Comparison of ENCODE assay signal across 16 cellular contexts in the genomic region with DNA sequence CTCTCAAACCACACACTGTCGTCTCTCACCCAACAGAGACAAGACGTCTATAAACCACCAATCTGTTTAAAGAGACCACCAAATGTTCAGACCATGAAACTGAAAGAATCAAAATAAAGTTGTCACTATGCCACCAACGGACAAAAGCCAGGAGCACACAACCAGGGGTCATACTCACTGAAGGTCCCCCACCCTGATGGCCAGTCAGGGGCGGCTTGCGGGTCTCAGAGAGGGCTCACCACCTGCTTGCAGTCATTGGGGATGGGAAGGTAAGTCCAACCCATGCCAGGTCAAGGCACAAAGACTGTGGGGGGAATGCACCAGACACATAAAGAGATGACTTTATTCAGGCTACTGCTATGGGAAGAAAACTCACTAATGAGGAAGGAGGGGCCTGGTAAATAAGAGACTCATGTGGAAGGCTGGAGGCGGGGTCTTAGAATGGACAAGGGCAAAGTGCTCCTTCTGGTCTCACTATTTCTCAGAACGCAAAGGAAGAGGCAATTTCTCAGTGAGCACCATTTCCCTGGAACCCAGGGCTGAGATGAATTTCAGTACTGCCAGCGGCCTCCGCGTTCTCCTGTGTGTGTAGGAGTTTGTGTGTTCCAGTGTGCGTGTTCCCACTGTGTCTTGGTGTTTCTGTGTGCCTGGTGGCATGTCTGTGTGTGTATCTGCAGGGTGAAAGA.
"Had no signal": no experiment of that assay in that cellular context is flagged by ENCODE, and none has a peak within 500 bp of the region (broad histone marks: within the 10 kb centered on the region; RNA-seq: fewer than 3 reads in every experiment).

No MANE protein-coding gene starts in this region.

- H3K79me2 ChIP-seq: parathyroid adenoma had no signal

- H2AFZ ChIP-seq: parathyroid adenoma had no signal

- H3K9me3 ChIP-seq: esophagus muscularis mucosa had no signal

- ATAC-seq: left ventricle myocardium superior; naive thymus-derived CD8-positive, alpha-beta T cell; T-helper 17 cell had no signal

- H3K4me1 ChIP-seq: parathyroid adenoma had no signal

- DNase-seq: activated CD4-positive, alpha-beta memory T cell treated with anti-CD3 and anti-CD28 coated beads, Interleukin-2, amount 10 ng/mL, durations not matched to agents 7 days and 5 days; activated CD4-positive, alpha-beta T cell treated with anti-CD3 and anti-CD28 coated beads for 4 hours; activated T-cell treated with anti-CD3 and anti-CD28 coated beads, Interleukin-2, amount 50 U/mL, for 24 hours; hippocampal formation; kidney; left ventricle myocardium superior; naive thymus-derived CD8-positive, alpha-beta T cell; retina; stimulated activated CD4-positive, alpha-beta T cell treated with anti-CD3 and anti-CD28 coated beads, Interleukin-4, amount 100 ng/mL, for 24 hours; stimulated activated naive CD4-positive, alpha-beta T cell; T-helper 17 cell; trophoblast cell; WERI-Rb-1 had no signal

- H3K27ac ChIP-seq: esophagus muscularis mucosa, parathyroid adenoma, skin epidermis, WERI-Rb-1 had no signal

- H3K4me3 ChIP-seq: esophagus muscularis mucosa, skin epidermis had no signal
